In the genomic region with DNA sequence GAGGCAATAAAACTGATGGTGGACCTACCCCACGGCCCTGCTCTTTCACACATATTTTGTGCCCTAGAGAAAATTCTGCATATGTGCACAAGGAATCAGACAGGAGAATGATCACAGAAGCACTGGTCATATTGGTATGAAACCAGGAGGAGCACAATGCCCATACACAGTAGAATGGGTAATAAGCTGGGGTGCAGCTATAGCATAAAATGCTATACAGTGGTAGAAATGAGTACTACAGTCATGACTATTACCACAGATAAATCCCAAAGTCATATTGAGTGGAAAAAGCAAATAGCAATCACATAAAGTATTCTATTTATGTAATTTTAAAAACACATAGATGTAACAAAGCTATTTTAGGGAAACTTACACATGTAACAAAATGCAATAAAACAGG, we compare ENCODE assay signal across 18 cellular contexts.
"Had no signal": no experiment of that assay in that cellular context is flagged by ENCODE, and none has a peak within 500 bp of the region (broad histone marks: within the 10 kb centered on the region; RNA-seq: fewer than 3 reads in every experiment).

No MANE protein-coding gene starts in this region.

- H3K4me1 ChIP-seq: left lung, right atrium auricular region, tibial artery, uterus had no signal

- H3K36me3 Mint-ChIP-seq: activated naive CD8-positive, alpha-beta T cell treated with anti-CD3 and anti-CD28 coated beads, Interleukin-2, amount 10 ng/mL, durations not matched to agents 7 days and 5 days; brain; naive thymus-derived CD4-positive, alpha-beta T cell; stimulated activated naive B cell treated with anti-CD40 and anti-IgM and Interleukin-4, amounts not matched to agents 10 μg/mL and 1 μg/mL and 100 μg/mL, for 72 hours had no signal

- H3K36me3 ChIP-seq: left lung, right atrium auricular region, tibial artery, uterus had no signal

- H3K27me3 ChIP-seq: left lung, right atrium auricular region, tibial artery, uterus had no signal

- H3K9me3 Mint-ChIP-seq: activated T-helper 1 cell treated with anti-CD3 and anti-CD28 coated beads, Interleukin-12 subunit alpha, Interleukin-12 subunit beta, Interleukin-2, Interleukin-4 antibody, amounts not matched to agents 30 ng/mL and 10 ng/mL and 1 ng/mL, durations not matched to agents 14 hours and 24 hours and 36 hours had no signal

- H3K27ac Mint-ChIP-seq: activated naive CD8-positive, alpha-beta T cell treated with anti-CD3 and anti-CD28 coated beads, Interleukin-2, amount 10 ng/mL, durations not matched to agents 7 days and 5 days; activated T-helper 1 cell treated with anti-CD3 and anti-CD28 coated beads, Interleukin-12 subunit alpha, Interleukin-12 subunit beta, Interleukin-2, Interleukin-4 antibody, amounts not matched to agents 30 ng/mL and 10 ng/mL and 1 ng/mL, durations not matched to agents 14 hours and 24 hours and 36 hours; naive thymus-derived CD4-positive, alpha-beta T cell; stimulated activated naive B cell treated with anti-CD40 and anti-IgM and Interleukin-4, amounts not matched to agents 10 μg/mL and 1 μg/mL and 100 μg/mL, for 72 hours had no signal

- H3K4me3 ChIP-seq: left lung, mucosa of descending colon, right atrium auricular region, tibial artery, uterus had no signal

- ATAC-seq: left lung; mucosa of descending colon; naive thymus-derived CD4-positive, alpha-beta T cell; stimulated activated naive B cell treated with anti-CD40 and anti-IgM and Interleukin-4, amounts not matched to agents 10 μg/mL and 1 μg/mL and 100 μg/mL, for 72 hours had no signal

- H3K4me3 Mint-ChIP-seq: activated naive CD8-positive, alpha-beta T cell treated with anti-CD3 and anti-CD28 coated beads, Interleukin-2, amount 10 ng/mL, durations not matched to agents 7 days and 5 days; activated T-helper 1 cell treated with anti-CD3 and anti-CD28 coated beads, Interleukin-12 subunit alpha, Interleukin-12 subunit beta, Interleukin-2, Interleukin-4 antibody, amounts not matched to agents 30 ng/mL and 10 ng/mL and 1 ng/mL, durations not matched to agents 14 hours and 24 hours and 36 hours; naive thymus-derived CD4-positive, alpha-beta T cell; stimulated activated naive B cell treated with anti-CD40 and anti-IgM and Interleukin-4, amounts not matched to agents 10 μg/mL and 1 μg/mL and 100 μg/mL, for 72 hours had no signal

- H3K9me3 ChIP-seq: left lung, mucosa of descending colon, right atrium auricular region, tibial artery, uterus had no signal

- H3K4me1 Mint-ChIP-seq: activated naive CD8-positive, alpha-beta T cell treated with anti-CD3 and anti-CD28 coated beads, Interleukin-2, amount 10 ng/mL, durations not matched to agents 7 days and 5 days; naive thymus-derived CD4-positive, alpha-beta T cell; stimulated activated naive B cell treated with anti-CD40 and anti-IgM and Interleukin-4, amounts not matched to agents 10 μg/mL and 1 μg/mL and 100 μg/mL, for 72 hours had no signal

- H3K27me3 Mint-ChIP-seq: activated naive CD8-positive, alpha-beta T cell treated with anti-CD3 and anti-CD28 coated beads, Interleukin-2, amount 10 ng/mL, durations not matched to agents 7 days and 5 days; brain; stimulated activated naive B cell treated with anti-CD40 and anti-IgM and Interleukin-4, amounts not matched to agents 10 μg/mL and 1 μg/mL and 100 μg/mL, for 72 hours had no signal

- H3K27ac ChIP-seq: left lung, right atrium auricular region, tibial artery, uterus had no signal

- DNase-seq: activated CD4-positive, CD25-positive, alpha-beta regulatory T cell treated with anti-CD3 and anti-CD28 coated beads, Interleukin-2, amount 50 U/mL, for 72 hours; activated naive CD8-positive, alpha-beta T cell treated with anti-CD3 and anti-CD28 coated beads, Interleukin-2, amount 10 ng/mL, durations not matched to agents 7 days and 5 days; cerebellar nuclear complex; dermis blood vessel endothelial cell; erythroblast; hippocampal formation; kidney; left lung; mucosa of descending colon; naive thymus-derived CD4-positive, alpha-beta T cell; stimulated activated CD4-positive, alpha-beta T cell treated with anti-CD3 and anti-CD28 coated beads, Interleukin-4, amount 100 ng/mL, for 1 hour; stimulated activated naive B cell treated with anti-CD40 and anti-IgM and Interleukin-4, amounts not matched to agents 10 μg/mL and 1 μg/mL and 100 μg/mL, for 72 hours; T1000; tibial artery; uterus had no signal
